Comparison of ENCODE assay signal across 18 cellular contexts in the genomic region with DNA sequence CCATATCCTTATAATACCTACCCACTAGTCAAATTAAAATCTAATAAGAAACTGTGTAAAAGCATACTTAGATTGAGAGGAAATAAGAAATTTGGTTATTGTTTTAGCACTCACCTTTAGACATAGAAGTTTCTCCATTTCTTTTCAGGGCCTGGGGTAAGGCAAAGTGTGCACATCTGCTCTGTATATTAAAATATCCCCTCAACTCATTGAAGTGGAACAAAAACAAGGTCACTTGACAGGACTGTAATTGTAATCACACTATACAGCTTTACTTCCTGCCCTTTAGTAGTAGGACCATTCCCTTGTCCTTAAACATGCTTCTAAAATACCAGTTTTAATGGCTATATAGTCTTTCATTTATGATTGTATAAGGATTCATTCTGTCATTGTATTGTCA. TPM values are rescaled to one million over a fixed set of nuclear protein-coding genes. Genes with fewer than 3 reads are reported as not detected.
A peak's percentile ranks its signal among the peaks of the same experiment; 100 is the strongest.
DNase-seq lines count a peak whose midpoint lies in the region; ATAC-seq, FAIRE-seq and TF ChIP-seq lines count a peak whose summit lies in the region.
"Had no signal": no experiment of that assay in that cellular context is flagged by ENCODE, and none has a peak within 500 bp of the region (broad histone marks: within the 10 kb centered on the region; RNA-seq: fewer than 3 reads in every experiment).

No MANE protein-coding gene starts in this region.

- CTCF ChIA-PET in GM12878 (lab: Yijun Ruan, JAX): interaction anchor here (1.0 to 2.8 kb wide), 4 partner anchors 9 to 122 kb away, joined by 4 to 13 read pairs (median 6); no protein-coding TSS in a partner anchor

- peaks cover 24% of the 10 kb centered on the region for H3K79me2 ChIP-seq in GM12878 (ENCODE audit: control insufficient read depth, insufficient read depth, low read length)

- H3K4me2 ChIP-seq in GM12878 (ENCODE audit: control insufficient read depth, insufficient read depth): peak overlapping the region; percentile 88; the same call in 1 of the 2 replicates

- ATAC-seq in activated naive CD8-positive, alpha-beta T cell treated with anti-CD3 and anti-CD28 coated beads, Interleukin-2, amount 10 ng/mL, durations not matched to agents 7 days and 5 days (ENCODE audit: low read depth): no peak
- peak; percentile 51 for ATAC-seq in GM12878
- ATAC-seq in HG03460 (IDR thresholded peaks at IDR 0.05; ENCODE audit: unreplicated experiment): no peak
- ATAC-seq in HG03342 (IDR thresholded peaks at IDR 0.05; ENCODE audit: unreplicated experiment): no peak
- ATAC-seq in GM19467 (IDR thresholded peaks at IDR 0.05; ENCODE audit: unreplicated experiment): no peak
- ATAC-seq: left colon, Right ventricle myocardium inferior had no signal

- no peaks in the 10 kb centered on the region for H3K36me3 ChIP-seq in GM12878 (ENCODE audit: control insufficient read depth in 2 of 2, insufficient read depth in 2 of 2, low read length in 1 of 2)
- H3K36me3 ChIP-seq: thoracic aorta had no signal

- no peaks in the 10 kb centered on the region for H3K27me3 ChIP-seq in GM12878 (replicated peaks in 1 of 2; ENCODE audit: control insufficient read depth in 2 of 2, insufficient read depth in 2 of 2, low read length in 1 of 2)

- TF ChIP-seq CTCF in GM12878 (IDR thresholded peaks at IDR 0.05 in 2 of 3, conservative IDR thresholded peaks at IDR 0.05 in 1 of 3; ENCODE audit: control insufficient read depth in 2 of 3, extremely low read depth in 1 of 3, insufficient read depth in 1 of 3, low read depth in 3 of 3, low read length in 3 of 3): no peak

- peaks cover 65% of the 10 kb centered on the region for H3K4me1 Mint-ChIP-seq in activated naive CD8-positive, alpha-beta T cell treated with anti-CD3 and anti-CD28 coated beads, Interleukin-2, amount 10 ng/mL, durations not matched to agents 7 days and 5 days
- H3K4me1 Mint-ChIP-seq in activated naive CD8-positive, alpha-beta T cell treated with anti-CD3 and anti-CD28 coated beads for 36 hours: peaks cover 79% of the 10 kb centered on the region

- no peak for TF ChIP-seq RAD21 in GM12878 (IDR thresholded peaks at IDR 0.05; ENCODE audit: insufficient read depth, low read depth, low read length)

- H3K9ac ChIP-seq in GM12878 (ENCODE audit: control insufficient read depth, insufficient read depth, low read length): no peak overlapping the region

- TF ChIP-seq POLR2A in GM12878 (IDR thresholded peaks at IDR 0.05; ENCODE audit: low read depth, low read length): no peak

- DNase-seq in activated naive CD8-positive, alpha-beta T cell treated with anti-CD3 and anti-CD28 coated beads, Interleukin-2, amount 10 ng/mL, durations not matched to agents 7 days and 5 days: no peak
- no peak for DNase-seq in activated naive CD8-positive, alpha-beta T cell treated with anti-CD3 and anti-CD28 coated beads for 36 hours
- DNase-seq in NAMALWA (ENCODE audit: low spot score) (peak; percentile 86), GM12878 (ENCODE audit: low read depth, low spot score) (no peak)
- DNase-seq: activated CD4-positive, CD25-positive, alpha-beta regulatory T cell; activated naive CD4-positive, alpha-beta T cell; foreskin melanocyte; left colon; NCI-H1694 treated with DMSO at 0.1 percent for 48 hours; NCI-H446; stimulated activated CD4-positive, alpha-beta T cell treated with anti-CD3 and anti-CD28 coated beads, Interleukin-12 subunit alpha, Interleukin-12 subunit beta, amount 100 ng/mL, for 4 hours had no signal

- in situ Hi-C loops in GM12878 (cut with MboI): no loop called here

- peaks cover 22% of the 10 kb centered on the region for H3K4me1 ChIP-seq in GM12878 (ENCODE audit: control insufficient read depth, insufficient read depth, low read length)

- SMC1A ChIA-PET in GM12878 (lab: Charles Lee; ENCODE audit: uncharacterized antibody, unreplicated experiment): interaction anchor here (1.1 to 12.5 kb wide), 6 partner anchors 10 to 62 kb away, joined by 5 to 129 read pairs (median 8); a partner anchor contains a TSS

- intact Hi-C loops in GM12878 (cut with micrococcal nuclease; ENCODE audit: unreplicated experiment): no loop called here

- H3K4me3 ChIP-seq in GM12878: no peak overlapping the region
- H3K4me3 ChIP-seq: thoracic aorta had no signal

- no peak for FAIRE-seq in GM12878 (lab: Jason Lieb, UNC)

- H2AFZ ChIP-seq in GM12878 (ENCODE audit: control insufficient read depth, low read depth, low read length): no peak overlapping the region

- POLR2A ChIA-PET in activated naive CD8-positive, alpha-beta T cell treated with anti-CD3 and anti-CD28 coated beads, Interleukin-2, amount 10 ng/mL, durations not matched to agents 7 days and 5 days (lab: Charles Lee): interaction anchor here (0.8 to 2.0 kb wide), 4 partner anchors 15 to 62 kb away, joined by 3 to 14 read pairs (median 4); no protein-coding TSS in a partner anchor
- POLR2A ChIA-PET in GM12878 (lab: Charles Lee): interaction anchor here (3.9 kb wide), 1 partner anchor 14 kb away, joined by 20 read pairs; no protein-coding TSS in a partner anchor

- H3K27ac Mint-ChIP-seq in activated naive CD8-positive, alpha-beta T cell treated with anti-CD3 and anti-CD28 coated beads, Interleukin-2, amount 10 ng/mL, durations not matched to agents 7 days and 5 days: peak overlapping the region; percentile 59
- H3K27ac Mint-ChIP-seq in activated naive CD8-positive, alpha-beta T cell treated with anti-CD3 and anti-CD28 coated beads for 36 hours: no peak overlapping the region
- H3K27ac Mint-ChIP-seq: brain, mesothelial cell of epicardium had no signal

- RAD21 ChIA-PET in GM12878 (lab: Charles Lee; ENCODE audit: unreplicated experiment): interaction anchor here (0.8 to 1.7 kb wide), 4 partner anchors 14 to 19 kb away, joined by 3 to 5 read pairs (median 3); a partner anchor contains a TSS

- BruUV-seq in GM12878 (replicated peaks; lab: Mats Ljungman, UMichigan): no TSS peak

- peak overlapping the region; percentile 83 for H3K4me3 Mint-ChIP-seq in activated naive CD8-positive, alpha-beta T cell treated with anti-CD3 and anti-CD28 coated beads, Interleukin-2, amount 10 ng/mL, durations not matched to agents 7 days and 5 days
- no peak overlapping the region for H3K4me3 Mint-ChIP-seq in activated naive CD8-positive, alpha-beta T cell treated with anti-CD3 and anti-CD28 coated beads for 36 hours
- H3K4me3 Mint-ChIP-seq: brain, mesothelial cell of epicardium had no signal

- H3K27ac ChIP-seq in GM12878 (ENCODE audit: control insufficient read depth, insufficient read depth): peak overlapping the region; percentile 68; the same call in 1 of the 2 replicates
- H3K27ac ChIP-seq: thoracic aorta had no signal

- no peak; a peak in 1 of 4 replicates for TF ChIP-seq EP300 in GM12878 (IDR thresholded peaks at IDR 0.05; ENCODE audit: borderline replicate concordance in 1 of 2, control insufficient read depth in 1 of 2, low read depth in 2 of 2, low read length in 2 of 2)

- peaks cover 2% of the 10 kb centered on the region for H3K9me3 Mint-ChIP-seq in activated naive CD8-positive, alpha-beta T cell treated with anti-CD3 and anti-CD28 coated beads, Interleukin-2, amount 10 ng/mL, durations not matched to agents 7 days and 5 days
- H3K9me3 Mint-ChIP-seq in activated naive CD8-positive, alpha-beta T cell treated with anti-CD3 and anti-CD28 coated beads for 36 hours: no peaks in the 10 kb centered on the region
- H3K9me3 Mint-ChIP-seq: mesothelial cell of epicardium had no signal

- H4K20me1 ChIP-seq in GM12878 (ENCODE audit: control insufficient read depth, insufficient read depth): no peaks in the 10 kb centered on the region

- H3K27me3 Mint-ChIP-seq in activated naive CD8-positive, alpha-beta T cell treated with anti-CD3 and anti-CD28 coated beads, Interleukin-2, amount 10 ng/mL, durations not matched to agents 7 days and 5 days: no peaks in the 10 kb centered on the region
- no peaks in the 10 kb centered on the region for H3K27me3 Mint-ChIP-seq in activated naive CD8-positive, alpha-beta T cell treated with anti-CD3 and anti-CD28 coated beads for 36 hours
- H3K27me3 Mint-ChIP-seq: brain had no signal

- H3K36me3 Mint-ChIP-seq in activated naive CD8-positive, alpha-beta T cell treated with anti-CD3 and anti-CD28 coated beads, Interleukin-2, amount 10 ng/mL, durations not matched to agents 7 days and 5 days: peaks cover 52% of the 10 kb centered on the region
- peaks cover 13% of the 10 kb centered on the region for H3K36me3 Mint-ChIP-seq in activated naive CD8-positive, alpha-beta T cell treated with anti-CD3 and anti-CD28 coated beads for 36 hours
- H3K36me3 Mint-ChIP-seq: mesothelial cell of epicardium had no signal

- H3K9me3 ChIP-seq in GM12878 (replicated peaks; ENCODE audit: control insufficient read depth, insufficient read depth, low read length): no peaks in the 10 kb centered on the region
- H3K9me3 ChIP-seq: thoracic aorta had no signal

TF ChIP-seq in GM12878, 131 proteins besides CTCF, POLR2A, EP300 and RAD21 (continues in another document):
- TF ChIP-seq SMC3 (IDR thresholded peaks at IDR 0.05; ENCODE audit: borderline replicate concordance, low read length) (no peak), TCF12 (IDR thresholded peaks at IDR 0.05; ENCODE audit: low read depth, low read length) (no peak), SMARCA5 (IDR thresholded peaks at IDR 0.05) (no peak), BHLHE40 (IDR thresholded peaks at IDR 0.05; ENCODE audit: borderline replicate concordance in 1 of 2, low read depth in 2 of 2, low read length in 1 of 2) (0 out of 4 replicates have a peak, but pooled peaks of 1 of the 2 experiments have one; percentile 22), CBFB (IDR thresholded peaks at IDR 0.05; ENCODE audit: low read depth) (no peak)

RNA-seq across cellular contexts. Expression of a gene that starts 15.3 kb away (rescaled TPM):
- total RNA-seq in activated naive CD8-positive, alpha-beta T cell treated with anti-CD3 and anti-CD28 coated beads, Interleukin-2, amount 10 ng/mL, durations not matched to agents 7 days and 5 days: 10 to 100 TPM; 82.7 to 83.5 TPM
- total RNA-seq in activated naive CD8-positive, alpha-beta T cell treated with anti-CD3 and anti-CD28 coated beads for 36 hours: 10 to 100 TPM; 30.4 to 32.1 TPM
- total RNA-seq in GM12878 (2013; cell fraction: nucleolus; rRNA removed): 42.4 and 49.4 TPM in 2 replicates
- total RNA-seq in GM12878 (2014; rRNA removed) (16.9 and 21.1 TPM in 2 replicates), GM12878 (2014; rRNA removed; fragmentation: Illumina TruSeq; extraction: Trizol) (19.6 and 20.8 TPM in 2 replicates), GM12878 (2021) (26.6 and 27.2 TPM in 2 replicates)
- 4.6 TPM for polyA plus RNA-seq in GM12878 (2011; ENCODE audit: low read depth)
- polyA plus RNA-seq in GM12878 (2011; rRNA removed) (16.6 and 23.8 TPM in 2 replicates), GM12878 (2014; fragmentation: Illumina TruSeq; extraction: Trizol) (13.6 and 17.5 TPM in 2 replicates), GM12878 (2014; fragmentation: Nextera tagmentation; extraction: Ambion mirVana) (10 to 100 TPM in 1 of 2 experiments, 1 to 10 TPM in 1; 5.7 to 19.6 TPM), GM12878 (2014; rRNA removed) (8.5 and 10.9 TPM in 2 replicates), GM12878 (2016; fragmentation: Nextera tagmentation; extraction: Ambion mirVana) (10 to 100 TPM in 1 of 2 experiments, 1 to 10 TPM in 1; 2.9 to 16.6 TPM)
- 13.3 and 15.2 TPM in 2 replicates for polyA plus RNA-seq in GM12878 (2011; cell fraction: cytosol; rRNA removed)
- polyA plus RNA-seq in GM12878 (2011; cell fraction: nucleus; rRNA removed): 6.9 and 7.3 TPM in 2 replicates
- polyA plus RNA-seq in GM12878 (2012): 4.8 and 5.8 TPM in 2 replicates
- 57.4 and 63.6 TPM in 2 replicates for polyA minus RNA-seq in GM12878 (2011; rRNA and poly(A)+ RNA removed)
- polyA minus RNA-seq in GM12878 (2011; cell fraction: cytosol; rRNA and poly(A)+ RNA removed): 19.1 and 24.2 TPM in 2 replicates
- 10.2 and 14.4 TPM in 2 replicates for polyA minus RNA-seq in GM12878 (2011; cell fraction: nucleus; rRNA and poly(A)+ RNA removed)
